8 cellular contexts compared by ENCODE assay signal in genomic region chr22:38228873-38229740, GRCh38. TPM values are rescaled to one million over a fixed set of nuclear protein-coding genes. Genes with fewer than 3 reads are reported as not detected.
DNase-seq lines count a peak whose midpoint lies in the region; ATAC-seq and TF ChIP-seq lines count a peak whose summit lies in the region.

No MANE protein-coding gene starts in this region.

- peak overlapping the region in 3 of 5 donors; percentile 21 to 57 (median 28) for H3K9ac ChIP-seq in subcutaneous abdominal adipose tissue (ENCODE audit: low read length in 5 of 5)

- no peak for TF ChIP-seq POLR2A in adrenal gland (IDR thresholded peaks at IDR 0.05)

- H3K4me3 ChIP-seq in adrenal gland (no peak overlapping the region), right cardiac atrium (ENCODE audit: low read length) (no peak overlapping the region), subcutaneous abdominal adipose tissue (ENCODE audit: low read depth in 1 of 5, low read length in 5 of 5) (no peak overlapping the region)

- ATAC-seq in right cardiac atrium (peak; percentile 47 to 71), GM21825 (IDR thresholded peaks at IDR 0.05; ENCODE audit: unreplicated experiment) (no peak), HG02763 (IDR thresholded peaks at IDR 0.05; ENCODE audit: unreplicated experiment) (no peak), HG03025 (IDR thresholded peaks at IDR 0.05; ENCODE audit: low FRiP score, unreplicated experiment) (no peak)

- H3K27me3 ChIP-seq in adrenal gland: no peaks in the 10 kb centered on the region
- no peaks in the 10 kb centered on the region for H3K27me3 ChIP-seq in right cardiac atrium (ENCODE audit: control insufficient read depth, insufficient read depth)
- H3K27me3 ChIP-seq in subcutaneous abdominal adipose tissue (ENCODE audit: control insufficient read depth in 5 of 5, insufficient read depth in 4 of 5, low read length in 5 of 5): no peaks in the 10 kb centered on the region

- H3K27ac ChIP-seq in adrenal gland: peak overlapping the region; percentile 81 to 95 (median 90)
- H3K27ac ChIP-seq in right cardiac atrium (ENCODE audit: low read length): peak overlapping the region; percentile 71
- peak overlapping the region; percentile 92 for H3K27ac ChIP-seq in subcutaneous abdominal adipose tissue (ENCODE audit: low read depth, low read length)

- WGBS in adrenal gland, 4 donors: 59 to 78% (median 68%) methylated on average over 6 to 13 of the region's 14 CpGs
- 60% methylated on average over 13 of the region's 14 CpGs for WGBS in right cardiac atrium

- no peak for TF ChIP-seq CTCF in adrenal gland (IDR thresholded peaks at IDR 0.05)

- intact Hi-C loops in adrenal gland (cut with DNase I) (loop anchor here in 1 of 2 donors (10.0 kb wide), 1 partner anchor 114 kb away; the partner anchor contains the start of gene BAIAP2L2), right cardiac atrium (cut with DNase I) (loop anchor here in 1 of 4 donors (10.0 kb wide), 1 partner anchor 64 kb away; no protein-coding TSS in a partner anchor)

- H3K4me1 ChIP-seq in adrenal gland (replicated peaks in 1 of 2) (peaks cover 36 to 43% of the 10 kb centered on the region in 2 donors), right cardiac atrium (ENCODE audit: control insufficient read depth, insufficient read depth, low read length) (peaks cover 3% of the 10 kb centered on the region), subcutaneous abdominal adipose tissue (ENCODE audit: control insufficient read depth in 5 of 5, insufficient read depth in 5 of 5, low read length in 5 of 5) (peaks cover 20 to 62% (median 53%) of the 10 kb centered on the region in 5 donors)

- DNase-seq in NCI-H1694 (lab: John Stamatoyannopoulos, UW) (peak; percentile 13), NCI-H1694 treated with DMSO at 0.1 percent for 48 hours (lab: John Stamatoyannopoulos, UW) (no peak), adrenal gland (peak; percentile 61 to 94 (median 85)), right cardiac atrium (peak; percentile 62 to 87 (median 72))

- peaks cover 0 to 44% of the 10 kb centered on the region in 2 donors for H3K36me3 ChIP-seq in adrenal gland (replicated peaks in 1 of 2)
- peaks cover 0 to 82% (median 67%) of the 10 kb centered on the region in 5 donors for H3K36me3 ChIP-seq in subcutaneous abdominal adipose tissue (ENCODE audit: control insufficient read depth in 5 of 5, insufficient read depth in 5 of 5, low read length in 5 of 5)

- H3K9me3 ChIP-seq in adrenal gland (replicated peaks in 1 of 3) (no peaks in the 10 kb centered on the region), right cardiac atrium (ENCODE audit: control insufficient read depth, low read length) (no peaks in the 10 kb centered on the region), subcutaneous abdominal adipose tissue (ENCODE audit: control insufficient read depth in 5 of 5, low read length in 5 of 5) (no peaks in the 10 kb centered on the region)

RNA-seq across cellular contexts. Expression of gene MAFF, which starts 27.3 kb away (rescaled TPM):
- total RNA-seq in adrenal gland: 10 to 100 TPM in 7 of 8 donors, 1 to 10 TPM in 1; 9.0 to 21.8 (median 16.1) TPM
- polyA plus RNA-seq in adrenal gland: 10 to 100 TPM in 2 of 3 donors, 1 to 10 TPM in 1; 5.2 to 23.4 (median 11.4) TPM
- 10 to 100 TPM in 1 of 4 donors, 1 to 10 TPM in 3; 4.8 to 13.7 (median 7.1) TPM for total RNA-seq in right cardiac atrium
- 20.5 TPM for polyA plus RNA-seq in right cardiac atrium

RNA-seq across cellular contexts. Expression of gene TMEM184B, which starts 43.7 kb away (rescaled TPM):
- total RNA-seq in adrenal gland (100 to 1,000 TPM in 1 of 8 donors, 10 to 100 TPM in 7; 35.4 to 107 (median 48.9) TPM), right cardiac atrium (10 to 100 TPM; 48.2 to 55.8 (median 49.5) TPM)
- polyA plus RNA-seq in adrenal gland (10 to 100 TPM; 17.4 to 27.1 (median 23.1) TPM), right cardiac atrium (32.2 TPM)

RNA-seq across cellular contexts. Expression of gene PLA2G6, which starts 47.5 kb away (rescaled TPM):
- total RNA-seq in adrenal gland: 100 to 1,000 TPM in 1 of 8 donors, 10 to 100 TPM in 7; 11.1 to 176 (median 72.6) TPM
- polyA plus RNA-seq in adrenal gland: 100 to 1,000 TPM in 2 of 3 donors, 1 to 10 TPM in 1; 6.9 to 324 (median 159) TPM
- total RNA-seq in right cardiac atrium: 10 to 100 TPM; 16.0 to 25.2 (median 17.6) TPM
- 16.0 TPM for polyA plus RNA-seq in right cardiac atrium

Comparison
In these comparisons a context has a peak if more than half of its experiments do, and no peak if none do; other contexts are left out.
1. ATAC-seq: peak in right cardiac atrium (2 of 2); none in GM21825 (single experiment), HG02763 (single experiment) and HG03025 (single experiment).
2. Peak in every context shown above with its lines, with median percentiles within 50 percentile points of each other: H3K27ac ChIP-seq.